ENCODE assay signal across 6 cellular contexts in genomic region chr6:42954405-42954804, GRCh38. TPM values are rescaled to one million over a fixed set of nuclear protein-coding genes. Genes with fewer than 3 reads are reported as not detected.
"Had no signal": no experiment of that assay in that cellular context is flagged by ENCODE, and none has a peak within 500 bp of the region (broad histone marks: within the 10 kb centered on the region; RNA-seq: fewer than 3 reads in every experiment).

No MANE protein-coding gene starts in this region.

RNA-seq across cellular contexts. Expression of gene GNMT, which starts 6.1 kb away (rescaled TPM):
- total RNA-seq: GM23338, HT-29, IMR-90 had no signal

RNA-seq across cellular contexts. Expression of gene PTCRA, which starts 38.6 kb away (rescaled TPM):
- total RNA-seq: GM23338, H1, H9, HT-29, IMR-90, K562 had no signal
